Comparison of ENCODE assay signal across 8 cellular contexts in the genomic region with DNA sequence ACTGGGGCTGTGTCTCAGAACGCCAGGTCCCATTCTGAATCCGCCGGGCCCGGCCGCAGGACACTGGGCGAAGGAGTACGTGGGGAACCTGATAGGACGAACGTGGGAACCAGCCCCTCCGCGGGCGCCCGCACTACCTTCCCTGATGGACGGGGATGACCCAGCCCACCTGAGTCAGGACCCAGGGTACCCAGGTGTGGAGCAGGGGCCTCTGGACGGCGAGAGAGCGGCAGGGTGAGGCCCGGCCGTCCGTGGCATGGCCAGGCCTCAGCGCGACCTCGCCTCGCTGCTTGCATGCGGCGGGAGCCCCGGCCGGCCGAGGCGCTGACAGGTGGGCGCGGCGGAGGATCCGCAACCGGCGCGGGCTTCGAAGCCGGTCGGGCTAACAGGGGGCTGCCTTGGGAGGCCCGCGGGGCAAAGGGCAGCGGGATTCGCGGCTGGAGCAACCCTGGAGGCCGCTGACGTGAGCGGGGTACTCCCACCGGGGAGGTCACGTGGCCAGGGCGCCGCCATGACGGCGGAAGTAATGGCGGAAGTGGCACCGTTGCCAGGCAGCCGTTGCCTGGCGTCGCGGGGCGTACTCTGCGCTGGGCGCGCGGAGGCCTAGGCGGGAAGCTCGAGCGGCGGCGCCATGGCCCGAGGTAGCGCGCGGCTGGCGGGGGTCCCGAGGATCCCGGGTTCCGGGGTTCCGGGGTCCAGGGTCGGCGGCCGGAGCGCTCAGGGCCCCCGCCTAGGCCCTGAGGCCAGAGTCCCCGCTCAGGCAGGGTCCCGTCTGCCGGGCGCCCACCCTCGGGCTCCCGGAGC. TPM values are rescaled to one million over a fixed set of nuclear protein-coding genes. Genes with fewer than 3 reads are reported as not detected.
DNase-seq lines count a peak whose midpoint lies in the region; ATAC-seq lines count a peak whose summit lies in the region.

A gene (plus strand): TSS at position 580 of the 804 bp plus-strand sequence. CDS start 52 bp downstream, at position 632.

- peak; percentile 63 for ATAC-seq in GM21367 (IDR thresholded peaks at IDR 0.05; ENCODE audit: unreplicated experiment)

- POLR2A ChIA-PET in CD8-positive, alpha-beta memory T cell (lab: Charles Lee) = interaction anchor here (0.5 to 1.4 kb wide), 6 partner anchors 13 to 66 kb away, joined by 3 to 7 read pairs (median 4); a partner anchor contains a TSS
- POLR2A ChIA-PET in activated CD8-positive, alpha-beta memory T cell treated with anti-CD3 and anti-CD28 coated beads for 36 hours (lab: Charles Lee) = interaction anchor here (0.7 to 1.6 kb wide), 5 partner anchors 12 to 34 kb away, joined by 3 to 5 read pairs (median 3); a partner anchor contains a TSS

- H3K27me3 ChIP-seq in CD8-positive, alpha-beta memory T cell (ENCODE audit: insufficient read depth, low read length, poor library complexity, severe bottlenecking) = no peaks in the 10 kb centered on the region
- H3K27me3 ChIP-seq in effector memory CD4-positive, alpha-beta T cell (replicated peaks; ENCODE audit: control insufficient read depth, insufficient read depth, low read length, poor library complexity, severe bottlenecking) = no peaks in the 10 kb centered on the region

- H3K4me1 Mint-ChIP-seq in CD8-positive, alpha-beta memory T cell = peaks cover 0 to 21% (median 11%) of the 10 kb centered on the region in 3 donors

- no peaks in the 10 kb centered on the region for H3K36me3 Mint-ChIP-seq in CD8-positive, alpha-beta memory T cell

- H3K27ac Mint-ChIP-seq in CD8-positive, alpha-beta memory T cell = peak within 1 kb of the TSS; percentile 61 to 93 (median 84)

- H3K36me3 ChIP-seq in CD8-positive, alpha-beta memory T cell (ENCODE audit: insufficient read depth, low read length) = no peaks in the 10 kb centered on the region
- H3K36me3 ChIP-seq in effector memory CD4-positive, alpha-beta T cell (ENCODE audit: control insufficient read depth, insufficient read depth, low read length) = no peaks in the 10 kb centered on the region

- H3K4me3 ChIP-seq in CD8-positive, alpha-beta memory T cell (ENCODE audit: low read length) = peak within 1 kb of the TSS; percentile 66
- peak within 1 kb of the TSS; percentile 64 for H3K4me3 ChIP-seq in effector memory CD4-positive, alpha-beta T cell (ENCODE audit: insufficient read depth, low read depth, low read length, poor library complexity, severe bottlenecking)

- no peaks in the 10 kb centered on the region for H3K9me3 ChIP-seq in CD8-positive, alpha-beta memory T cell (ENCODE audit: low read length)
- H3K9me3 ChIP-seq in effector memory CD4-positive, alpha-beta T cell (ENCODE audit: control insufficient read depth, low read length) = no peaks in the 10 kb centered on the region

- CTCF ChIA-PET in CD8-positive, alpha-beta memory T cell (lab: Charles Lee) = interaction anchor here (0.8 to 1.3 kb wide), 4 partner anchors 12 to 32 kb away, joined by 3 to 7 read pairs (median 4); a partner anchor contains a TSS
- CTCF ChIA-PET in activated CD8-positive, alpha-beta memory T cell treated with anti-CD3 and anti-CD28 coated beads for 36 hours (lab: Charles Lee) = interaction anchor here (0.6 to 2.4 kb wide), 6 partner anchors 13 to 139 kb away, joined by 3 to 14 read pairs (median 5); a partner anchor contains a TSS

- no peaks in the 10 kb centered on the region for H3K27me3 Mint-ChIP-seq in CD8-positive, alpha-beta memory T cell

- peaks cover 13% of the 10 kb centered on the region for H3K4me1 ChIP-seq in CD8-positive, alpha-beta memory T cell (ENCODE audit: insufficient read depth, low read length)
- peaks cover 21% of the 10 kb centered on the region for H3K4me1 ChIP-seq in effector memory CD4-positive, alpha-beta T cell (ENCODE audit: control insufficient read depth, insufficient read depth, low read length, poor library complexity, severe bottlenecking)

- H3K27ac ChIP-seq in CD8-positive, alpha-beta memory T cell (ENCODE audit: low read depth, low read length) = peak within 1 kb of the TSS; percentile 58
- peak within 1 kb of the TSS; percentile 91 for H3K27ac ChIP-seq in effector memory CD4-positive, alpha-beta T cell (ENCODE audit: insufficient read depth, low read length, poor library complexity, severe bottlenecking)

- peak within 1 kb of the TSS; percentile 74 to 87 (median 78) for H3K4me3 Mint-ChIP-seq in CD8-positive, alpha-beta memory T cell

- peak; percentile 88 to 95 (median 92) for DNase-seq in CD8-positive, alpha-beta memory T cell
- DNase-seq in HT1080 (ENCODE audit: low read depth) (peak; percentile 88), medulla oblongata (ENCODE audit: extremely low spot score) (peak; percentile 95)
- DNase-seq in NK-92 treated with Interleukin-12 subunit alpha and Interleukin-12 subunit beta, amount 100 ng/mL, for 24 hours (lab: John Stamatoyannopoulos, UW) = peak; percentile 78
- peak; percentile 85 to 91 (median 86) for DNase-seq in effector memory CD4-positive, alpha-beta T cell
- DNase-seq in stimulated activated CD4-positive, alpha-beta T cell treated with anti-CD3 and anti-CD28 coated beads, TNF-alpha, amount 100 ng/mL, for 4 hours (ENCODE audit: low read depth in 3 of 3) = peak; percentile 85 to 90 (median 89)

- H3K9me3 Mint-ChIP-seq in CD8-positive, alpha-beta memory T cell = no peaks in the 10 kb centered on the region

RNA-seq across cellular contexts. Expression of the gene that starts here (rescaled TPM):
- 10 to 100 TPM; 69.6 to 78.4 TPM for total RNA-seq in CD8-positive, alpha-beta memory T cell
- 1.4 TPM for polyA plus RNA-seq in CD8-positive, alpha-beta memory T cell
- total RNA-seq in HT1080 (2014; rRNA removed; shearing (Covaris generic)) = 27.0 and 27.9 TPM in 2 replicates
- 9.1 TPM in 2 replicates for polyA plus RNA-seq in HT1080 (2015; cell fraction: cytosol; rRNA removed)
- 160 and 162 TPM in 2 replicates for polyA plus RNA-seq in HT1080 (2015; cell fraction: nucleus; rRNA removed)
- 10 to 100 TPM; 87.3 to 89.6 TPM for total RNA-seq in activated CD8-positive, alpha-beta memory T cell treated with anti-CD3 and anti-CD28 coated beads for 36 hours

Comparison
In these comparisons a context has a peak if more than half of its experiments do, and no peak if none do; other contexts are left out.
1. Peak in every context shown above with its lines: DNase-seq, ATAC-seq, H3K4me3 ChIP-seq and H3K27ac ChIP-seq.